In the genomic region with DNA sequence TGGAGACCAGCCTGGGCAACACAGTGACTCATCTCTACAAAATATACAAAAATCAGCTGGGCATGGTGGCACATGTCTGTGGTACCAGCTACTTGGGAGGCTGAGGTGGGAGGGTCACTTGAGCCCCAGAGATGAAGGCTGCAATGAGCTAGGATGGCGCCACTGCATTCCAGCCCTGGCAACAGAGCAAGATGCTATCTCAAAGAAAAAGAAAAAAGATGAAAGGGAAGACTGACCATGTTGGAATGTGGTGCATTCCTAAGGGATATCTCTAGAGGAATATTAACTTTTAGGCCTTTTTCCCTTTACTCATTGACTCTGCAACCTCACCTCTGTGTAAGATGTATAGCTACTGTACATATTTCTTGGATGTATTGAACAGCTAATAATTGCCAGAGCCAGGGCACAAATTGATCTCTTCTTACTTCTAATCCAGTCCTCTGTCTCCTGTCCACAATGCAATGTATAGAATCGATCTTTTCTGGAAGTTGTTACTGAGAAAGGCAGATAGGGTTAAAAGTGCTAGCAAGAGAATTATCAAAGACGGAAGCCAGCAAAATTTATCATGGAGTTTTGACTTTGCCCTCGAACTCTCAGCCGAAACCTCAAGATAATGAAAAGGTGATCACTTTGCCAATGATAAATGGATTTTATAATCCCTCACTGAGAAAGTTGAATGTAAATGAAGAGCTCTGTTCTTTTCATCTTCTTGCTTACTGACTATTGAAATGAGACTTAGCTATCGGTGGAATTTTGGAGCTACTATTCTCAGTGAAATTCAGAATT, we compare ENCODE assay signal across 26 cellular contexts. TPM values are rescaled to one million over a fixed set of nuclear protein-coding genes. Genes with fewer than 3 reads are reported as not detected.
A peak's percentile ranks its signal among the peaks of the same experiment; 100 is the strongest.
DNase-seq lines count a peak whose midpoint lies in the region; ATAC-seq, FAIRE-seq and TF ChIP-seq lines count a peak whose summit lies in the region.
"Had no signal": no experiment of that assay in that cellular context is flagged by ENCODE, and none has a peak within 500 bp of the region (broad histone marks: within the 10 kb centered on the region; RNA-seq: fewer than 3 reads in every experiment).

No MANE protein-coding gene starts in this region.

- no peak for FAIRE-seq in RCC 7860 (lab: Jason Lieb, UNC)

- no peak for TF ChIP-seq CTCF in gastroesophageal sphincter (IDR thresholded peaks at IDR 0.05)
- TF ChIP-seq CTCF in mesothelial cell of epicardium (IDR thresholded peaks at IDR 0.05; ENCODE audit: unreplicated experiment), result no peak

- H3K9me3 ChIP-seq in gastroesophageal sphincter, result no peaks in the 10 kb centered on the region
- H3K9me3 ChIP-seq: BLaER1 treated with 17β-estradiol and CSF1 and Interleukin-3, amounts not matched to agents 10 nM and 100 nM; body of pancreas; left lung; upper lobe of right lung had no signal

- peaks cover 27% of the 10 kb centered on the region for H3K4me1 Mint-ChIP-seq in mesothelial cell of epicardium
- no peaks in the 10 kb centered on the region for H3K4me1 Mint-ChIP-seq in activated CD4-positive, alpha-beta T cell treated with anti-CD3 and anti-CD28 coated beads, Interleukin-2, amount 10 ng/mL, durations not matched to agents 7 days and 5 days

- 57 to 62% methylated on average over 6 of the region's 6 CpGs for WGBS in gastroesophageal sphincter (ENCODE audit: low coverage in 1 of 2), 2 donors

- peaks cover 0 to 71% (median 0%) of the 10 kb centered on the region in 3 donors for H3K4me1 ChIP-seq in gastroesophageal sphincter
- H3K4me1 ChIP-seq: body of pancreas, left lung, upper lobe of right lung had no signal

- H3K27ac Mint-ChIP-seq in mesothelial cell of epicardium, result peak overlapping the region; percentile 56
- no peak overlapping the region for H3K27ac Mint-ChIP-seq in activated CD4-positive, alpha-beta T cell treated with anti-CD3 and anti-CD28 coated beads, Interleukin-2, amount 10 ng/mL, durations not matched to agents 7 days and 5 days
- H3K27ac Mint-ChIP-seq: activated B cell treated with CpG ODN at 0.5 μM for 24 hours; activated T-cell treated with anti-CD3 and anti-CD28 coated beads, Interleukin-2, amount 50 U/mL, for 72 hours; natural killer cell treated with Interleukin-12 subunit alpha and Interleukin-12 subunit beta and Interleukin-15 and Interleukin-18, amount 100 ng/mL, for 72 hours had no signal

- H3K27me3 ChIP-seq in gastroesophageal sphincter, result no peaks in the 10 kb centered on the region
- H3K27me3 ChIP-seq: BLaER1 treated with 17β-estradiol and CSF1 and Interleukin-3, amounts not matched to agents 10 nM and 100 nM; body of pancreas; left lung; upper lobe of right lung had no signal

- in situ Hi-C loops in Caki2 (cut with HindIII; ENCODE audit: low pct_unique_long_range_greater_than_20kb, low sequenced_read_pairs), result no loop called here

- CTCF ChIA-PET in activated CD4-positive, alpha-beta T cell treated with anti-CD3 and anti-CD28 coated beads, Interleukin-2, amount 10 ng/mL, durations not matched to agents 7 days and 5 days (lab: Charles Lee), result interaction anchor here (2.0 kb wide), 1 partner anchor 11 kb away, joined by 4 read pairs; no protein-coding TSS in a partner anchor

- no peak for TF ChIP-seq POLR2A in gastroesophageal sphincter (IDR thresholded peaks at IDR 0.05)

- peak overlapping the region in 3 of 4 donors; percentile 40 to 57 (median 44) for H3K27ac ChIP-seq in gastroesophageal sphincter
- H3K27ac ChIP-seq: BLaER1 treated with 17β-estradiol and CSF1 and Interleukin-3, amounts not matched to agents 10 nM and 100 nM; body of pancreas; left lung; upper lobe of right lung had no signal

- H3K9me3 Mint-ChIP-seq in mesothelial cell of epicardium, result no peaks in the 10 kb centered on the region
- H3K9me3 Mint-ChIP-seq in activated CD4-positive, alpha-beta T cell treated with anti-CD3 and anti-CD28 coated beads, Interleukin-2, amount 10 ng/mL, durations not matched to agents 7 days and 5 days, result no peaks in the 10 kb centered on the region
- H3K9me3 Mint-ChIP-seq: activated B cell treated with CpG ODN at 0.5 μM for 24 hours; natural killer cell treated with Interleukin-12 subunit alpha and Interleukin-12 subunit beta and Interleukin-15 and Interleukin-18, amount 100 ng/mL, for 72 hours had no signal

- no peaks in the 10 kb centered on the region for H3K27me3 Mint-ChIP-seq in mesothelial cell of epicardium (ENCODE audit: low read depth)
- no peaks in the 10 kb centered on the region for H3K27me3 Mint-ChIP-seq in activated CD4-positive, alpha-beta T cell treated with anti-CD3 and anti-CD28 coated beads, Interleukin-2, amount 10 ng/mL, durations not matched to agents 7 days and 5 days
- H3K27me3 Mint-ChIP-seq: activated B cell treated with CpG ODN at 0.5 μM for 24 hours had no signal

- ATAC-seq in gastroesophageal sphincter (no peak), GM21825 (IDR thresholded peaks at IDR 0.05; ENCODE audit: unreplicated experiment) (no peak)
- ATAC-seq: activated T-cell treated with anti-CD3 and anti-CD28 coated beads, Interleukin-2, amount 50 U/mL, for 72 hours; body of pancreas; left lung; natural killer cell treated with Interleukin-12 subunit alpha and Interleukin-12 subunit beta and Interleukin-15 and Interleukin-18, amount 100 ng/mL, for 72 hours; upper lobe of right lung had no signal

- H3K36me3 ChIP-seq in gastroesophageal sphincter, result no peaks in the 10 kb centered on the region
- H3K36me3 ChIP-seq: BLaER1 treated with 17β-estradiol and CSF1 and Interleukin-3, amounts not matched to agents 10 nM and 100 nM; left lung; upper lobe of right lung had no signal

- POLR2A ChIA-PET in activated CD4-positive, alpha-beta T cell treated with anti-CD3 and anti-CD28 coated beads, Interleukin-2, amount 10 ng/mL, durations not matched to agents 7 days and 5 days (lab: Charles Lee), result no interaction called here

- TF ChIP-seq EP300 in gastroesophageal sphincter (IDR thresholded peaks at IDR 0.05), result no peak

- H3K36me3 Mint-ChIP-seq in mesothelial cell of epicardium, result peaks cover 1% of the 10 kb centered on the region
- no peaks in the 10 kb centered on the region for H3K36me3 Mint-ChIP-seq in activated CD4-positive, alpha-beta T cell treated with anti-CD3 and anti-CD28 coated beads, Interleukin-2, amount 10 ng/mL, durations not matched to agents 7 days and 5 days (ENCODE audit: low read depth)
- H3K36me3 Mint-ChIP-seq: natural killer cell treated with Interleukin-12 subunit alpha and Interleukin-12 subunit beta and Interleukin-15 and Interleukin-18, amount 100 ng/mL, for 72 hours had no signal

- H3K4me3 Mint-ChIP-seq in mesothelial cell of epicardium, result no peak overlapping the region
- H3K4me3 Mint-ChIP-seq in activated CD4-positive, alpha-beta T cell treated with anti-CD3 and anti-CD28 coated beads, Interleukin-2, amount 10 ng/mL, durations not matched to agents 7 days and 5 days, result no peak overlapping the region
- H3K4me3 Mint-ChIP-seq: activated B cell treated with CpG ODN at 0.5 μM for 24 hours; activated T-cell treated with anti-CD3 and anti-CD28 coated beads, Interleukin-2, amount 50 U/mL, for 72 hours; natural killer cell treated with Interleukin-12 subunit alpha and Interleukin-12 subunit beta and Interleukin-15 and Interleukin-18, amount 100 ng/mL, for 72 hours had no signal

- DNase-seq in Caki2 (ENCODE audit: low read depth) (peak; percentile 79), RCC 7860 (ENCODE audit: low spot score) (peak; percentile 61), mesothelial cell of epicardium (ENCODE audit: low spot score in 2 of 2, unreplicated experiment in 2 of 2) (no peak), GM03348 (ENCODE audit: low spot score) (no peak), NCI-H187 treated with DMSO at 0.1 percent for 48 hours (lab: John Stamatoyannopoulos, UW) (no peak)
- DNase-seq in activated CD4-positive, alpha-beta T cell treated with anti-CD3 and anti-CD28 coated beads, Interleukin-2, amount 10 ng/mL, durations not matched to agents 7 days and 5 days, result no peak
- DNase-seq: activated B cell treated with CpG ODN at 0.5 μM for 24 hours; activated CD4-positive, alpha-beta T cell treated with anti-CD3 and anti-CD28 coated beads, Interleukin-2, amount 50 U/mL, for 4 hours; activated naive CD4-positive, alpha-beta T cell; activated T-cell treated with anti-CD3 and anti-CD28 coated beads, Interleukin-2, amount 50 U/mL, for 72 hours; body of pancreas; COR-L47; DMS79 treated with DMSO at 0.1 percent for 48 hours; effector CD4-positive, alpha-beta T cell; erythroblast; left lung; NCI-H1105 treated with DMSO at 0.1 percent for 48 hours; NCI-H2029; NCI-H526; SIG-M5; stimulated activated CD4-positive, alpha-beta T cell treated with anti-CD3 and anti-CD28 coated beads, Interleukin-2, amount 100 ng/mL, for 48 hours; upper lobe of right lung had no signal

- no peak overlapping the region for H3K4me3 ChIP-seq in gastroesophageal sphincter
- H3K4me3 ChIP-seq: BLaER1 treated with 17β-estradiol and CSF1 and Interleukin-3, amounts not matched to agents 10 nM and 100 nM; body of pancreas; left lung; upper lobe of right lung had no signal

RNA-seq across cellular contexts. Expression of gene GCNT2, which starts 46.3 kb away (rescaled TPM):
- total RNA-seq in Caki2 (2014; rRNA removed; shearing (Covaris generic); ENCODE audit: low replicate concordance), result 43.9 and 54.9 TPM in 2 replicates
- total RNA-seq in gastroesophageal sphincter (10 to 100 TPM; 14.9 to 36.7 (median 23.6) TPM), mesothelial cell of epicardium (29.3 to 35.0 TPM (median 32.2 TPM) in 3 replicates)
- total RNA-seq in activated CD4-positive, alpha-beta T cell treated with anti-CD3 and anti-CD28 coated beads, Interleukin-2, amount 10 ng/mL, durations not matched to agents 7 days and 5 days, result 1 to 10 TPM; 5.0 to 5.5 TPM

Comparison
In these comparisons a context has a peak if more than half of its experiments do, and no peak if none do; other contexts are left out.
1. DNase-seq: peak in Caki2 (single experiment) and RCC 7860 (single experiment); none in mesothelial cell of epicardium (0 of 2), GM03348 (single experiment), NCI-H187 treated with DMSO at 0.1 percent for 48 hours (single experiment) and activated CD4-positive, alpha-beta T cell treated with anti-CD3 and anti-CD28 coated beads, Interleukin-2, amount 10 ng/mL, durations not matched to agents 7 days and 5 days (single experiment).